1 cellular context compared by ENCODE assay signal in the genomic region with DNA sequence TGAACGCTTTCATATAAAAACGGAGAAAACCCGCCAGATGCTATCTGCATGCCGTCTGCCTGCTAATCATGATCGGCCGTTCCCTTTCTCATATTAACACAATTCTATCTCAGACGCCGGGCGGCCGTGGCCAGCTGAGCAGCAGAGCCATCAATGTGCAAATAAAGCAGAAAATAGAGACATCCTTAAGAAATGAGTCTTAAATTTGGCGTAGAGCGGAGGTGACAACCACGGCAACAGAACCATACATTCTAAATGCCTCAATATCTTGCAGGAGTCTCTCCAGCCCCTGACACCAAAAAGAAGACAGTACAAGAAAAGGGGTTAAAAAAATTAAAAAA.
TF ChIP-seq lines count a peak whose summit lies in the region.

No MANE protein-coding gene starts in this region.

TF ChIP-seq in IMR-90, 13 proteins besides CTCF, POLR2A, EP300 and RAD21:
- TF ChIP-seq CEBPB (IDR thresholded peaks at IDR 0.05; ENCODE audit: low read depth, low read length) (no peak), SMC3 (IDR thresholded peaks at IDR 0.05; ENCODE audit: low read depth, low read length) (no peak), FOS (IDR thresholded peaks at IDR 0.05; ENCODE audit: low read depth, low read length) (no peak), BHLHE40 (IDR thresholded peaks at IDR 0.05; ENCODE audit: low read depth, low read length) (no peak), MAZ (IDR thresholded peaks at IDR 0.05; ENCODE audit: borderline replicate concordance, low read depth, low read length) (no peak), CHD1 (IDR thresholded peaks at IDR 0.05; ENCODE audit: low read depth, low read length) (no peak), USF2 (IDR thresholded peaks at IDR 0.05; ENCODE audit: low read depth, low read length) (no peak), RFX5 (IDR thresholded peaks at IDR 0.05; ENCODE audit: low read depth, low read length) (no peak), NFE2L2 (IDR thresholded peaks at IDR 0.05; ENCODE audit: low read depth, low read length) (no peak)
